In the genomic region with DNA sequence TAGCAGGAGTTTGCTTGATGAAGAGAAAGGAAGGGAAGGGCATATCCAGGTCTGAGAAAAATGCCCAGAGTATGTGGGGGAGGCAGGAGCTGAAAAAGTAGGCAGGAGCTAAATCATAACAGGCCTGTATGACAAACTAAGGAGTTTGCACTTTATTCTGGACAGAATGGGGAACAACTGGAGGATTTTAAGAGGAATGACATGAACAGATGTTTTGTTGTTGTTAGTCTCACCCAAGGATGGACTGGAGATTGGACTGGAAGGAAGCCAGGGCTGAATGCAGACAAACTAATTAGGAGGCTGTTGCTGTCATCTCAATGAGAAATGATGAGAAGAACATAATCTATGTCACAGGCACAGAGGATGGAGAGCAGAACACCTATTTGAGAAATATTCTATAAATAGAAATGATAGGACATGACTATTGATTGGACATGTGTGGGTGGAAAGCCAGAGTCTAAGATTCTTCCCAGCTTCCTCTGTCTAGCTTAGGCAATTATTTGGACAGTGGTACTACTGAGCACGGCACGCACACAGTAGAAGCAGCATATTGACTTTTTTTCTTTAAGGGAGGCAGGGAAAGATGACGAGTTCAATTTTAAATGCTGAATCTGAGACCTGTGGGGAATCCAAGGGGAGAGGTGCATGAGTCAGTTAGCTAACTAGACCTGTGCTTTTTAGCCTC, we compare ENCODE assay signal across 8 cellular contexts. TPM values are rescaled to one million over a fixed set of nuclear protein-coding genes. Genes with fewer than 3 reads are reported as not detected.
DNase-seq lines count a peak whose midpoint lies in the region; ATAC-seq, FAIRE-seq and TF ChIP-seq lines count a peak whose summit lies in the region.

No MANE protein-coding gene starts in this region.

- H3K4me3 Mint-ChIP-seq in T-helper 17 cell: peak overlapping the region; percentile 100

- H3K4me3 ChIP-seq in A549: peak overlapping the region; percentile 53
- peak overlapping the region; percentile 91 for H3K4me3 ChIP-seq in GM12875 (ENCODE audit: low read depth, low read length)
- peak overlapping the region; percentile 71 to 96 for H3K4me3 ChIP-seq in foreskin fibroblast (ENCODE audit: low read depth in 1 of 2, low read length in 2 of 2)
- H3K4me3 ChIP-seq in psoas muscle: peak overlapping the region; percentile 92

- ATAC-seq in A549 (no peak), T-helper 17 cell (no peak), psoas muscle (peak in 3 of 4 donors; percentile 6 to 18 (median 18)), HG03280 (IDR thresholded peaks at IDR 0.05; ENCODE audit: unreplicated experiment) (no peak)

- intact Hi-C loops in psoas muscle (cut with DNase I): loop anchor here in 1 of 2 donors (5.0 kb wide), 1 partner anchor 71 kb away; no protein-coding TSS in a partner anchor

- H3K27me3 Mint-ChIP-seq in T-helper 17 cell: no peaks in the 10 kb centered on the region

- TF ChIP-seq CTCF in A549 (IDR thresholded peaks at IDR 0.05) (no peak), GM12875 (IDR thresholded peaks at IDR 0.05; ENCODE audit: borderline replicate concordance, insufficient read depth, low read depth, low read length) (no peak), foreskin fibroblast (IDR thresholded peaks at IDR 0.05; ENCODE audit: low read depth, low read length) (no peak), psoas muscle (IDR thresholded peaks at IDR 0.05) (no peak)

- no peak for TF ChIP-seq RAD21 in A549 (conservative IDR thresholded peaks at IDR 0.05 in 1 of 2, IDR thresholded peaks at IDR 0.05 in 1 of 2)

- WGBS in A549 (ENCODE audit: missing lambda C conversion rate): 2% methylated on average over 3 of the region's 3 CpGs
- 0 to 2% (median 0%) methylated on average over 3 of the region's 3 CpGs for WGBS in psoas muscle, 3 donors

- H3K27ac ChIP-seq in A549 (peak overlapping the region; percentile 84 to 91), psoas muscle (peak overlapping the region; percentile 99)

- CTCF ChIA-PET in A549 (lab: Yijun Ruan, JAX): interaction anchor here (0.7 to 2.6 kb wide), 23 partner anchors 8 to 187 kb away, joined by 3 to 16 read pairs (median 4); a partner anchor contains a TSS

- H3K27me3 ChIP-seq in psoas muscle (ENCODE audit: insufficient read depth in 3 of 3, low read length in 2 of 3): no peaks in the 10 kb centered on the region

- peak overlapping the region; percentile 97 for H3K4me2 ChIP-seq in A549

- H3K36me3 Mint-ChIP-seq in T-helper 17 cell (ENCODE audit: low read depth): peaks cover 3% of the 10 kb centered on the region

- POLR2A ChIA-PET in A549 (lab: Yijun Ruan, JAX): interaction anchor here (0.8 to 2.5 kb wide), 11 partner anchors 9 to 789 kb away, joined by 3 to 31 read pairs (median 4); a partner anchor contains a TSS

- peak overlapping the region; percentile 99 for H3K27ac Mint-ChIP-seq in T-helper 17 cell

- DNase-seq in A549 (ENCODE audit: low read depth in 1 of 2, low spot score in 1 of 2): no peak
- DNase-seq in T-helper 17 cell: no peak
- peak; percentile 61 to 73 for DNase-seq in foreskin fibroblast
- no peak for DNase-seq in psoas muscle
- no peak for DNase-seq in NCI-H510A treated with DMSO at 0.1 percent for 48 hours (lab: John Stamatoyannopoulos, UW)
- no peak for DNase-seq in NOMO-1 (lab: John Stamatoyannopoulos, UW; ENCODE audit: unreplicated experiment in 2 of 2)

- no peak for FAIRE-seq in A549 (lab: Jason Lieb, UNC)

- no peak for TF ChIP-seq POLR2A in A549 (IDR thresholded peaks at IDR 0.05; ENCODE audit: low read length)

- H3K4me1 ChIP-seq in A549 (peaks cover 34% of the 10 kb centered on the region), psoas muscle (peaks cover 35% of the 10 kb centered on the region)

- H3K4me1 Mint-ChIP-seq in T-helper 17 cell: peaks cover 38% of the 10 kb centered on the region

- no peak for TF ChIP-seq EP300 in A549 (IDR thresholded peaks at IDR 0.05)

- H3K9me3 ChIP-seq in A549 (no peaks in the 10 kb centered on the region), T-helper 17 cell (ENCODE audit: control insufficient read depth, low read length, poor library complexity, severe bottlenecking) (no peaks in the 10 kb centered on the region), psoas muscle (no peaks in the 10 kb centered on the region)

- peaks cover 0 to 6% of the 10 kb centered on the region in 2 donors for H3K36me3 ChIP-seq in psoas muscle (ENCODE audit: insufficient read depth in 1 of 2, low read depth in 1 of 2)

TF ChIP-seq in A549, 52 proteins besides CTCF, POLR2A, EP300 and RAD21:
- no peak for TF ChIP-seq RFX5 (IDR thresholded peaks at IDR 0.05)
- no peak for TF ChIP-seq HEYL (CRISPR knock-in tag; IDR thresholded peaks at IDR 0.05)
- TF ChIP-seq MAZ (IDR thresholded peaks at IDR 0.05; ENCODE audit: borderline replicate concordance, low read depth, low read length): no peak
- TF ChIP-seq, protein P1, sequence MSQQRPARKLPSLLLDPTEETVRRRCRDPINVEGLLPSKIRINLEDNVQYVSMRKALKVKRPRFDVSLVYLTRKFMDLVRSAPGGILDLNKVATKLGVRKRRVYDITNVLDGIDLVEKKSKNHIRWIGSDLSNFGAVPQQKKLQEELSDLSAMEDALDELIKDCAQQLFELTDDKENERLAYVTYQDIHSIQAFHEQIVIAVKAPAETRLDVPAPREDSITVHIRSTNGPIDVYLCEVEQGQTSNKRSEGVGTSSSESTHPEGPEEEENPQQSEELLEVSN (IDR thresholded peaks at IDR 0.05; ENCODE audit: borderline replicate concordance, low read depth): no peak
- no peak for TF ChIP-seq MAFK (IDR thresholded peaks at IDR 0.05; ENCODE audit: partially characterized antibody)
- TF ChIP-seq, protein P2, sequence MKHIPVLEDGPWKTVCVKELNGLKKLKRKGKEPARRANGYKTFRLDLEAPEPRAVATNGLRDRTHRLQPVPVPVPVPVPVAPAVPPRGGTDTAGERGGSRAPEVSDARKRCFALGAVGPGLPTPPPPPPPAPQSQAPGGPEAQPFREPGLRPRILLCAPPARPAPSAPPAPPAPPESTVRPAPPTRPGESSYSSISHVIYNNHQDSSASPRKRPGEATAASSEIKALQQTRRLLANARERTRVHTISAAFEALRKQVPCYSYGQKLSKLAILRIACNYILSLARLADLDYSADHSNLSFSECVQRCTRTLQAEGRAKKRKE (CRISPR knock-in tag; IDR thresholded peaks at IDR 0.05; ENCODE audit: low read depth): no peak
- no peak for TF ChIP-seq NR3C1 (IDR thresholded peaks at IDR 0.05)
- TF ChIP-seq TP53 (CRISPR knock-in tag; IDR thresholded peaks at IDR 0.05): no peak
- TF ChIP-seq HOXA7 (CRISPR knock-in tag; IDR thresholded peaks at IDR 0.05): no peak
- TF ChIP-seq, protein P3, sequence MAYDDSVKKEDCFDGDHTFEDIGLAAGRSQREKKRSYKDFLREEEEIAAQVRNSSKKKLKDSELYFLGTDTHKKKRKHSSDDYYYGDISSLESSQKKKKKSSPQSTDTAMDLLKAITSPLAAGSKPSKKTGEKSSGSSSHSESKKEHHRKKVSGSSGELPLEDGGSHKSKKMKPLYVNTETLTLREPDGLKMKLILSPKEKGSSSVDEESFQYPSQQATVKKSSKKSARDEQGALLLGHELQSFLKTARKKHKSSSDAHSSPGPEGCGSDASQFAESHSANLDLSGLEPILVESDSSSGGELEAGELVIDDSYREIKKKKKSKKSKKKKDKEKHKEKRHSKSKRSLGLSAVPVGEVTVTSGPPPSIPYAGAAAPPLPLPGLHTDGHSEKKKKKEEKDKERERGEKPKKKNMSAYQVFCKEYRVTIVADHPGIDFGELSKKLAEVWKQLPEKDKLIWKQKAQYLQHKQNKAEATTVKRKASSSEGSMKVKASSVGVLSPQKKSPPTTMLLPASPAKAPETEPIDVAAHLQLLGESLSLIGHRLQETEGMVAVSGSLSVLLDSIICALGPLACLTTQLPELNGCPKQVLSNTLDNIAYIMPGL (CRISPR knock-in tag; IDR thresholded peaks at IDR 0.05; ENCODE audit: borderline replicate concordance): no peak
- TF ChIP-seq ZSCAN20 (CRISPR knock-in tag; IDR thresholded peaks at IDR 0.05): no peak
- no peak for TF ChIP-seq MYC (IDR thresholded peaks at IDR 0.05; ENCODE audit: borderline replicate concordance, low read length)
- no peak for TF ChIP-seq HDAC2 (IDR thresholded peaks at IDR 0.05)
- TF ChIP-seq KDM1A (IDR thresholded peaks at IDR 0.05; ENCODE audit: low read depth): no peak
- TF ChIP-seq JUNB (IDR thresholded peaks at IDR 0.05): no peak
- TF ChIP-seq KDM5A (IDR thresholded peaks at IDR 0.05): no peak
- TF ChIP-seq BHLHE40 (IDR thresholded peaks at IDR 0.05; ENCODE audit: low read depth, low read length): no peak
- TF ChIP-seq ZC3H11A (IDR thresholded peaks at IDR 0.05): no peak
- no peak for TF ChIP-seq CHD2 (IDR thresholded peaks at IDR 0.05; ENCODE audit: low read length, partially characterized antibody)
- TF ChIP-seq, protein P4, sequence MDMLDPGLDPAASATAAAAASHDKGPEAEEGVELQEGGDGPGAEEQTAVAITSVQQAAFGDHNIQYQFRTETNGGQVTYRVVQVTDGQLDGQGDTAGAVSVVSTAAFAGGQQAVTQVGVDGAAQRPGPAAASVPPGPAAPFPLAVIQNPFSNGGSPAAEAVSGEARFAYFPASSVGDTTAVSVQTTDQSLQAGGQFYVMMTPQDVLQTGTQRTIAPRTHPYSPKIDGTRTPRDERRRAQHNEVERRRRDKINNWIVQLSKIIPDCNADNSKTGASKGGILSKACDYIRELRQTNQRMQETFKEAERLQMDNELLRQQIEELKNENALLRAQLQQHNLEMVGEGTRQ (IDR thresholded peaks at IDR 0.05): no peak

RNA-seq across cellular contexts. Expression of a gene that starts 1.1 kb away (rescaled TPM):
- polyA plus RNA-seq in A549 (2011; rRNA removed) (75.6 and 97.6 TPM in 2 replicates), A549 (2017; fragmentation: RNase III; extraction: RNeasy Plus Mini Kit Qiagen cat#74134 plus additional on column Dnase treatment) (54.7 to 60.4 TPM (median 56.4 TPM) in 3 replicates), psoas muscle (100 to 1,000 TPM in 2 of 3 donors, 10 to 100 TPM in 1; 49.5 to 224 (median 136) TPM)
- 13.1 and 15.8 TPM in 2 replicates for polyA plus RNA-seq in A549 (2012; cell fraction: cytosol; rRNA removed)
- 8.5 and 12.9 TPM in 2 replicates for polyA plus RNA-seq in A549 (2012; cell fraction: nucleus; rRNA removed)
- polyA minus RNA-seq in A549 (2011; rRNA and poly(A)+ RNA removed): 26.0 and 26.6 TPM in 2 replicates
- total RNA-seq in T-helper 17 cell (10 to 100 TPM; 24.0 to 27.8 TPM), psoas muscle (100 to 1,000 TPM; 175 to 210 (median 180) TPM)

RNA-seq across cellular contexts. Expression of a gene that starts 50.0 kb away (rescaled TPM):
- 148 and 179 TPM in 2 replicates for polyA plus RNA-seq in A549 (2011; rRNA removed)
- 28.9 and 32.7 TPM in 2 replicates for polyA plus RNA-seq in A549 (2012; cell fraction: cytosol; rRNA removed)
- 19.4 and 35.2 TPM in 2 replicates for polyA plus RNA-seq in A549 (2012; cell fraction: nucleus; rRNA removed)
- 142 to 159 TPM (median 158 TPM) in 3 replicates for polyA plus RNA-seq in A549 (2017; fragmentation: RNase III; extraction: RNeasy Plus Mini Kit Qiagen cat#74134 plus additional on column Dnase treatment)
- polyA minus RNA-seq in A549 (2011; rRNA and poly(A)+ RNA removed): 59.4 and 64.1 TPM in 2 replicates
- 100 to 1,000 TPM; 323 to 339 TPM for total RNA-seq in T-helper 17 cell
- 100 to 1,000 TPM; 126 to 219 (median 156) TPM for total RNA-seq in psoas muscle
- polyA plus RNA-seq in psoas muscle: 100 to 1,000 TPM in 1 of 3 donors, 10 to 100 TPM in 2; 34.8 to 145 (median 39.5) TPM

Comparison
In these comparisons a context has a peak if more than half of its experiments do, and no peak if none do; other contexts are left out.
1. ATAC-seq: peak in psoas muscle (3 of 4); none in A549 (0 of 2), T-helper 17 cell (single experiment) and HG03280 (single experiment).
2. DNase-seq: peak in foreskin fibroblast (2 of 2); none in A549 (0 of 2), T-helper 17 cell (0 of 3), psoas muscle (0 of 2), NCI-H510A treated with DMSO at 0.1 percent for 48 hours (single experiment) and NOMO-1 (0 of 2).
3. RNA of a gene that starts 1.1 kb away (total RNA-seq): 175 to 210 TPM in psoas muscle; 24.0 to 27.8 TPM in T-helper 17 cell; every median in the first group is over 4 times any median in the second.
4. Peak in every context shown above with its lines, with median percentiles within 50 percentile points of each other: H3K4me3 ChIP-seq.